ENCODE assay signal across 1 cellular context in the genomic region with DNA sequence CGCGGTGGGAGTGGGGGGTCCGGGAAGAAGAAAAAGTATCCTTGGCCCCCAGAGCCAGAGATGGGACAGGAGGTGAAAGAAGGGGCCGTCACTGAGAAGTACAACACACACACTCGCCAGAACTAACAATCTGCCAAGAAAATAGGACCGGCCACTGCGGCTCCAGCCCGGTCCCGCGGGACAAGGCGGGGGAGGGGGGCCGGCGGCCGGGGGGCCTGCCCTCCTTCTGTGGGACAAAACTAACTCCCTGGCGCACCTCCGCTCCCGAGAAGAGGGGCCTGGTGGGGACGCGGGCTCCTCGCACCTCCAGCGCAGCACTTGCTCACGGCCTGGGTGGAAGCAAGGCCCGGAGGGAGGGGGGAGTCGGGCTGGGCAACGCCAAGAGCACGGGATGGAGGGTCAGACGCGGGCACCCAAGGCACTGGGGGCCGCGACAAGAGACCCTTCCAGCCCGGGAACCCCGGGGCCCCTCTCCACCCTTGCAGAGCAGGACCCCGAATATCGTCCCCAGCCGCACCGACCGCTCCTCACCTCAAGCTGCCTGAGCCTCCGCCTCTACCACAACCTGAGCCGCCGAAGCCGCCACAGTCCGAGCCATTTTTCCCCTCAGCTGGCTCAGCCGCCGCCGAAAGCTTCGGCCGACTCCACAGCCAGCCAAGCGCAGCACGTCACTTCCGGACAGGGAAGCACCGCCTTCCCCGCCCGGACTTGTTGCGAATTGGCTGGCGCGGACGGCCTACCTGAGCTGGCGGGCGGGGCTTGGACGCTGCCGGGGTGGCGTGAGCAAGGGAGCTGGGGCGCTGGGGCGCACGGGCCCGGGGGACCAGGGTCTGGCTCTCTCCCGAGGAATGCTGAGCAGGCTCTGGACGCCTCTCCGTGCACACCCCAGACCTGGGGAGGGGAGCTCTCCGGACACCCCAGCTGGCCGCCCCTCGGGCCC.
TF ChIP-seq lines count a peak whose summit lies in the region.

PIK3C2A (minus strand) TSS at position 670 of the 940 bp plus-strand sequence. CDS start 38,245 bp downstream, outside the sequence.

TF ChIP-seq in SK-N-SH, 30 proteins besides CTCF, POLR2A, EP300 and RAD21 (continued from another document):
- TF ChIP-seq REST (IDR thresholded peaks at IDR 0.05; ENCODE audit: low read depth, low read length) (no peak), TEAD4 (IDR thresholded peaks at IDR 0.05; ENCODE audit: borderline replicate concordance, insufficient read depth) (no peak), FOXJ3 (CRISPR knock-in tag; IDR thresholded peaks at IDR 0.05) (0 out of 2 replicates have a peak, but pooled peaks have one; percentile 44), MEF2A (IDR thresholded peaks at IDR 0.05; ENCODE audit: borderline replicate concordance, low read depth) (no peak), NRF1 (IDR thresholded peaks at IDR 0.05; ENCODE audit: low read depth, low read length) (peak; percentile 43; the same call in 1 of the 2 replicates), RXRA (IDR thresholded peaks at IDR 0.05; ENCODE audit: borderline replicate concordance, low read depth) (no peak), RFX5 (IDR thresholded peaks at IDR 0.05; ENCODE audit: low read length) (no peak), FOSL2 (IDR thresholded peaks at IDR 0.05; ENCODE audit: borderline replicate concordance, low read depth) (no peak), MXI1 (IDR thresholded peaks at IDR 0.05; ENCODE audit: low read depth, low read length) (no peak), POLR2AphosphoS5 (IDR thresholded peaks at IDR 0.05; ENCODE audit: low read depth, low read length) (peak; percentile 94), FOXM1 (IDR thresholded peaks at IDR 0.05; ENCODE audit: low read depth) (no peak), GABPA (IDR thresholded peaks at IDR 0.05; ENCODE audit: low read depth) (peak; percentile 74), RCOR1 (IDR thresholded peaks at IDR 0.05; ENCODE audit: low read length) (no peak), TAF1 (IDR thresholded peaks at IDR 0.05; ENCODE audit: borderline replicate concordance, low read depth, low read length) (peak; percentile 79), YY1 (IDR thresholded peaks at IDR 0.05; ENCODE audit: low read depth) (peak; percentile 67), CHD2 (IDR thresholded peaks at IDR 0.05; ENCODE audit: low read length, partially characterized antibody) (no peak), SIN3A (IDR thresholded peaks at IDR 0.05; ENCODE audit: borderline replicate concordance, low read depth, low read length) (peak; percentile 28; the same call in 1 of the 2 replicates)
- TF ChIP-seq, protein P1, sequence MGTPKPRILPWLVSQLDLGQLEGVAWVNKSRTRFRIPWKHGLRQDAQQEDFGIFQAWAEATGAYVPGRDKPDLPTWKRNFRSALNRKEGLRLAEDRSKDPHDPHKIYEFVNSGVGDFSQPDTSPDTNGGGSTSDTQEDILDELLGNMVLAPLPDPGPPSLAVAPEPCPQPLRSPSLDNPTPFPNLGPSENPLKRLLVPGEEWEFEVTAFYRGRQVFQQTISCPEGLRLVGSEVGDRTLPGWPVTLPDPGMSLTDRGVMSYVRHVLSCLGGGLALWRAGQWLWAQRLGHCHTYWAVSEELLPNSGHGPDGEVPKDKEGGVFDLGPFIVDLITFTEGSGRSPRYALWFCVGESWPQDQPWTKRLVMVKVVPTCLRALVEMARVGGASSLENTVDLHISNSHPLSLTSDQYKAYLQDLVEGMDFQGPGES (IDR thresholded peaks at IDR 0.05; ENCODE audit: low read depth, low read length) = no peak
